ENCODE assay signal across 10 cellular contexts in genomic region chr1:145690587-145691558, GRCh38. TPM values are rescaled to one million over a fixed set of nuclear protein-coding genes. Genes with fewer than 3 reads are reported as not detected.
A peak's percentile ranks its signal among the peaks of the same experiment; 100 is the strongest.
DNase-seq lines count a peak whose midpoint lies in the region; ATAC-seq and FAIRE-seq lines count a peak whose summit lies in the region.
"Had no signal": no experiment of that assay in that cellular context is flagged by ENCODE, and none has a peak within 500 bp of the region (broad histone marks: within the 10 kb centered on the region; RNA-seq: fewer than 3 reads in every experiment).

No MANE protein-coding gene starts in this region.

- peaks cover 23% of the 10 kb centered on the region for H3K4me1 Mint-ChIP-seq in activated CD4-positive, alpha-beta memory T cell treated with anti-CD3 and anti-CD28 coated beads for 36 hours (ENCODE audit: low read depth)

- H3K27ac Mint-ChIP-seq in activated CD4-positive, alpha-beta memory T cell treated with anti-CD3 and anti-CD28 coated beads for 36 hours: no peak overlapping the region

- no peaks in the 10 kb centered on the region for H3K27me3 Mint-ChIP-seq in activated CD4-positive, alpha-beta memory T cell treated with anti-CD3 and anti-CD28 coated beads for 36 hours

- no peaks in the 10 kb centered on the region for H3K36me3 Mint-ChIP-seq in activated CD4-positive, alpha-beta memory T cell treated with anti-CD3 and anti-CD28 coated beads for 36 hours

- POLR2A ChIA-PET in activated CD4-positive, alpha-beta memory T cell treated with anti-CD3 and anti-CD28 coated beads for 36 hours (lab: Charles Lee): no interaction called here

- H3K9me3 Mint-ChIP-seq in activated CD4-positive, alpha-beta memory T cell treated with anti-CD3 and anti-CD28 coated beads for 36 hours: no peaks in the 10 kb centered on the region

- DNase-seq in activated T-cell treated with anti-CD3 and anti-CD28 coated beads for 1 hour (ENCODE audit: low read depth): peak; percentile 3
- no peak for DNase-seq in activated T-cell treated with anti-CD3 and anti-CD28 coated beads, Interleukin-2, amount 50 U/mL, for 1 hour
- DNase-seq in activated CD4-positive, alpha-beta memory T cell treated with anti-CD3 and anti-CD28 coated beads for 36 hours: peak; percentile 54
- peak; percentile 74 for DNase-seq in hepatic stellate cell (ENCODE audit: low spot score)
- DNase-seq in urothelium cell line (ENCODE audit: low spot score): peak; percentile 23
- DNase-seq in NCI-H345 treated with DMSO at 0.1 percent for 48 hours (lab: John Stamatoyannopoulos, UW; ENCODE audit: unreplicated experiment): no peak
- DNase-seq in SKM-1 (lab: John Stamatoyannopoulos, UW; ENCODE audit: unreplicated experiment): no peak

- H3K4me3 Mint-ChIP-seq in activated CD4-positive, alpha-beta memory T cell treated with anti-CD3 and anti-CD28 coated beads for 36 hours: no peak overlapping the region

- ATAC-seq in HG03139 (IDR thresholded peaks at IDR 0.05; ENCODE audit: unreplicated experiment): peak; percentile 73

- no peak for FAIRE-seq in urothelium cell line (lab: Jason Lieb, UNC)

- CTCF ChIA-PET in activated CD4-positive, alpha-beta memory T cell treated with anti-CD3 and anti-CD28 coated beads for 36 hours (lab: Charles Lee): interaction anchor here (5.3 kb wide), 1 partner anchor 30 kb away, joined by 26 read pairs; the partner anchor contains the start of gene CD160

- intact Hi-C loops in activated CD4-positive, alpha-beta memory T cell treated with anti-CD3 and anti-CD28 coated beads for 36 hours (cut with micrococcal nuclease): no loop called here

RNA-seq across cellular contexts. Expression of gene PDZK1, which starts 16.3 kb away (rescaled TPM):
- not detected for total RNA-seq in activated CD4-positive, alpha-beta memory T cell treated with anti-CD3 and anti-CD28 coated beads for 36 hours
- total RNA-seq: subcutaneous adipose tissue had no signal

RNA-seq across cellular contexts. Expression of gene CD160, which starts 28.4 kb away (rescaled TPM):
- under 1 TPM; 0.14 to 0.31 TPM for total RNA-seq in activated CD4-positive, alpha-beta memory T cell treated with anti-CD3 and anti-CD28 coated beads for 36 hours
- total RNA-seq: cardiac muscle cell, subcutaneous adipose tissue had no signal

Comparison
In these comparisons a context has a peak if more than half of its experiments do, and no peak if none do; other contexts are left out.
1. DNase-seq: peak in activated T-cell treated with anti-CD3 and anti-CD28 coated beads for 1 hour (single experiment), activated CD4-positive, alpha-beta memory T cell treated with anti-CD3 and anti-CD28 coated beads for 36 hours (single experiment), hepatic stellate cell (single experiment) and urothelium cell line (single experiment); none in activated T-cell treated with anti-CD3 and anti-CD28 coated beads, Interleukin-2, amount 50 U/mL, for 1 hour (single experiment), NCI-H345 treated with DMSO at 0.1 percent for 48 hours (single experiment) and SKM-1 (single experiment).